ENCODE assay signal across 8 cellular contexts in genomic region chr17:28042721-28043291, GRCh38. TPM values are rescaled to one million over a fixed set of nuclear protein-coding genes. Genes with fewer than 3 reads are reported as not detected.
DNase-seq lines count a peak whose midpoint lies in the region; ATAC-seq and TF ChIP-seq lines count a peak whose summit lies in the region.

No MANE protein-coding gene starts in this region.

- no peak for TF ChIP-seq CTCF in activated B cell treated with CpG ODN at 0.5 μM for 24 hours (IDR thresholded peaks at IDR 0.05)
- TF ChIP-seq CTCF in glutamatergic neuron (IDR thresholded peaks at IDR 0.05; ENCODE audit: partially characterized antibody, unreplicated experiment) = no peak

- peaks cover 7% of the 10 kb centered on the region for H3K27me3 Mint-ChIP-seq in activated CD4-positive, alpha-beta T cell treated with anti-CD3 and anti-CD28 coated beads, Interleukin-2, amount 10 ng/mL, durations not matched to agents 24 days and 14 days
- H3K27me3 Mint-ChIP-seq in activated B cell treated with CpG ODN at 0.5 μM for 24 hours = peaks cover 2% of the 10 kb centered on the region
- peaks cover 5% of the 10 kb centered on the region for H3K27me3 Mint-ChIP-seq in glutamatergic neuron (ENCODE audit: unreplicated experiment)

- no peak for DNase-seq in activated CD4-positive, alpha-beta T cell treated with anti-CD3 and anti-CD28 coated beads, Interleukin-2, amount 10 ng/mL, durations not matched to agents 24 days and 14 days
- DNase-seq in activated CD4-positive, alpha-beta T cell treated with anti-CD3 and anti-CD28 coated beads, Interleukin-2, amount 50 U/mL, for 48 hours = no peak
- DNase-seq in activated B cell treated with CpG ODN at 0.5 μM for 24 hours (no peak), glutamatergic neuron (no peak)
- no peak for DNase-seq in stimulated activated effector memory CD8-positive, alpha-beta T cell treated with anti-CD3 and anti-CD28 coated beads, Interleukin-12 subunit alpha, Interleukin-12 subunit beta, amount 100 ng/mL, for 72 hours (ENCODE audit: low spot score in 2 of 2)
- no peak for DNase-seq in activated effector memory CD4-positive, alpha-beta T cell treated with Interleukin-2 at 50 U/mL for 16 hours

- no peaks in the 10 kb centered on the region for H3K9me3 Mint-ChIP-seq in activated CD4-positive, alpha-beta T cell treated with anti-CD3 and anti-CD28 coated beads, Interleukin-2, amount 10 ng/mL, durations not matched to agents 24 days and 14 days
- H3K9me3 Mint-ChIP-seq in activated B cell treated with CpG ODN at 0.5 μM for 24 hours (peaks cover 7% of the 10 kb centered on the region), glutamatergic neuron (ENCODE audit: unreplicated experiment) (peaks cover 4% of the 10 kb centered on the region)
- peaks cover 3% of the 10 kb centered on the region for H3K9me3 Mint-ChIP-seq in stimulated activated effector memory CD8-positive, alpha-beta T cell treated with anti-CD3 and anti-CD28 coated beads, Interleukin-12 subunit alpha, Interleukin-12 subunit beta, amount 100 ng/mL, for 72 hours

- no peak for ATAC-seq in activated B cell treated with CpG ODN at 0.5 μM for 24 hours (ENCODE audit: low read depth)
- no peak for ATAC-seq in stimulated activated effector memory CD8-positive, alpha-beta T cell treated with anti-CD3 and anti-CD28 coated beads, Interleukin-12 subunit alpha, Interleukin-12 subunit beta, amount 100 ng/mL, for 72 hours
- no peak for ATAC-seq in GM18498 (IDR thresholded peaks at IDR 0.05; ENCODE audit: unreplicated experiment)
- ATAC-seq in HG02798 (IDR thresholded peaks at IDR 0.05; ENCODE audit: poor library complexity, unreplicated experiment) = no peak

- peaks cover 59% of the 10 kb centered on the region for H3K4me1 Mint-ChIP-seq in activated CD4-positive, alpha-beta T cell treated with anti-CD3 and anti-CD28 coated beads, Interleukin-2, amount 10 ng/mL, durations not matched to agents 24 days and 14 days
- H3K4me1 Mint-ChIP-seq in activated B cell treated with CpG ODN at 0.5 μM for 24 hours (peaks cover 68% of the 10 kb centered on the region), glutamatergic neuron (ENCODE audit: low read depth, unreplicated experiment) (peaks cover 27% of the 10 kb centered on the region)
- H3K4me1 Mint-ChIP-seq in stimulated activated effector memory CD8-positive, alpha-beta T cell treated with anti-CD3 and anti-CD28 coated beads, Interleukin-12 subunit alpha, Interleukin-12 subunit beta, amount 100 ng/mL, for 72 hours = peaks cover 57% of the 10 kb centered on the region

- H3K36me3 Mint-ChIP-seq in activated CD4-positive, alpha-beta T cell treated with anti-CD3 and anti-CD28 coated beads, Interleukin-2, amount 10 ng/mL, durations not matched to agents 24 days and 14 days (ENCODE audit: low read depth) = peaks cover 17% of the 10 kb centered on the region
- peaks cover 4% of the 10 kb centered on the region for H3K36me3 Mint-ChIP-seq in activated B cell treated with CpG ODN at 0.5 μM for 24 hours (ENCODE audit: low read depth)
- no peaks in the 10 kb centered on the region for H3K36me3 Mint-ChIP-seq in glutamatergic neuron (ENCODE audit: unreplicated experiment)
- H3K36me3 Mint-ChIP-seq in stimulated activated effector memory CD8-positive, alpha-beta T cell treated with anti-CD3 and anti-CD28 coated beads, Interleukin-12 subunit alpha, Interleukin-12 subunit beta, amount 100 ng/mL, for 72 hours = peaks cover 17% of the 10 kb centered on the region

- H3K4me3 Mint-ChIP-seq in activated CD4-positive, alpha-beta T cell treated with anti-CD3 and anti-CD28 coated beads, Interleukin-2, amount 10 ng/mL, durations not matched to agents 24 days and 14 days = peak overlapping the region; percentile 88
- H3K4me3 Mint-ChIP-seq in activated B cell treated with CpG ODN at 0.5 μM for 24 hours (peak overlapping the region; percentile 88), glutamatergic neuron (ENCODE audit: unreplicated experiment) (peak overlapping the region; percentile 94)
- peak overlapping the region; percentile 77 for H3K4me3 Mint-ChIP-seq in stimulated activated effector memory CD8-positive, alpha-beta T cell treated with anti-CD3 and anti-CD28 coated beads, Interleukin-12 subunit alpha, Interleukin-12 subunit beta, amount 100 ng/mL, for 72 hours

- intact Hi-C loops in activated CD4-positive, alpha-beta T cell treated with anti-CD3 and anti-CD28 coated beads, Interleukin-2, amount 10 ng/mL, durations not matched to agents 24 days and 14 days (cut with micrococcal nuclease) = loop anchor here (5.0 to 10.0 kb wide), 3 partner anchors 151 to 568 kb away; partner anchors contain the start of gene LYRM9
- intact Hi-C loops in activated B cell treated with CpG ODN at 0.5 μM for 24 hours (cut with micrococcal nuclease) = loop anchor here (5.0 to 10.0 kb wide), 4 partner anchors 52 to 411 kb away; partner anchors contain the start of genes LGALS9 and TMEM97

- POLR2A ChIA-PET in activated B cell treated with CpG ODN at 0.5 μM for 24 hours (lab: Charles Lee) = no interaction called here

- H3K27ac Mint-ChIP-seq in activated CD4-positive, alpha-beta T cell treated with anti-CD3 and anti-CD28 coated beads, Interleukin-2, amount 10 ng/mL, durations not matched to agents 24 days and 14 days = peak overlapping the region; percentile 81
- H3K27ac Mint-ChIP-seq in activated B cell treated with CpG ODN at 0.5 μM for 24 hours (peak overlapping the region; percentile 76), glutamatergic neuron (ENCODE audit: unreplicated experiment) (peak overlapping the region; percentile 52)
- peak overlapping the region; percentile 84 for H3K27ac Mint-ChIP-seq in stimulated activated effector memory CD8-positive, alpha-beta T cell treated with anti-CD3 and anti-CD28 coated beads, Interleukin-12 subunit alpha, Interleukin-12 subunit beta, amount 100 ng/mL, for 72 hours

- CTCF ChIA-PET in activated B cell treated with CpG ODN at 0.5 μM for 24 hours (lab: Charles Lee) = no interaction called here

RNA-seq across cellular contexts. Expression of gene NLK, which starts 0.3 kb away (rescaled TPM):
- 11.4 and 12.0 TPM in 2 replicates for total RNA-seq in activated CD4-positive, alpha-beta T cell treated with anti-CD3 and anti-CD28 coated beads, Interleukin-2, amount 10 ng/mL, durations not matched to agents 24 days and 14 days
- total RNA-seq in activated B cell treated with CpG ODN at 0.5 μM for 24 hours (19.4 and 24.6 TPM in 2 replicates), glutamatergic neuron (ENCODE audit: unreplicated experiment) (33.8 TPM)
